Comparison of ENCODE assay signal across 1 cellular context in the genomic region with DNA sequence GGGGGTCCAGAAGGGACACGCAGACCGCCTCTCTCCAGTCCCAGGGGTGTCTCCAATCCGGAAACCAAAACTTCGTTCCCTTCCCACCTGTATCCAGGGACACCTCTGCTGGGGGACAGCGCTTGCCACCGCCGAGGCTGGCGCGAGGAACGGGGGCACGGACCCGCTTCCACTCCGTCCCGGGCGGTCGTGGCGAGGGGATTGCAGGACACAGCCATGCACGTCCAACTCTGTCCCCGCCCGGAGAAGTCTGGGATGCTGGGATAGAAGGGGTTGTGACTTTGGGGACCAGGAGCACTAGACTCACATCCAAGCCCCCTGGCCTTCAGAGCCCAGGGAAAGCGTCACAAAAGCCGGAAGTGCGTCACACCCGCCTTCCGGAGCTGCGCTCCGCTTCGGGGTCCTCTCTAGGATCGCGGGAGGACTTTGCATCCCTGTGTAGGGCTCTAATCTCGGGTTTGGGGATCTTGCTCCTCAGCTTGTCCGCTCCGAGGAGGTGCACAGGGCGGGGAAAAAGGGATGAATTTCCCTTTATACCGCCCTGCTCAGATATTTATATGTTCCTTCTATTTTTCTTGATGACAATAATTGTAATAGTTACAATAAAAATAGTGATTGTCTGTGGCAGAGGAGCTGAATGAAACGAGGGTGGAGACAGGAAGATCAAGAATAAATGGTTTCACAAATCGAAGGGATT.
TF ChIP-seq lines count a peak whose summit lies in the region.

TSS of gene FAM200A (minus strand) at position 348 of the 697 bp plus-strand sequence. CDS start 3,707 bp downstream, outside the sequence.

TF ChIP-seq in K562, 482 proteins besides CTCF, POLR2A, EP300 and RAD21 (continued from another document and continues in another):
- no peak for TF ChIP-seq ZNF318 (IDR thresholded peaks at IDR 0.05; ENCODE audit: borderline replicate concordance in 1 of 2, low read depth in 1 of 2)
- no peak for TF ChIP-seq CHCHD3 (CRISPR knock-in tag; IDR thresholded peaks at IDR 0.05)
- TF ChIP-seq BDP1 (IDR thresholded peaks at IDR 0.05; ENCODE audit: insufficient read depth, insufficient read length) = no peak
- no peak for TF ChIP-seq BACH1 (tag; IDR thresholded peaks at IDR 0.05)
- no peak for TF ChIP-seq TSC22D4 (tag; IDR thresholded peaks at IDR 0.05)
- TF ChIP-seq CXXC5 (CRISPR knock-in tag; IDR thresholded peaks at IDR 0.05) = peak; percentile 87
- peak; percentile 86 for TF ChIP-seq ZNF511 (CRISPR knock-in tag; IDR thresholded peaks at IDR 0.05)
- TF ChIP-seq BRD4 (IDR thresholded peaks at IDR 0.05) = no peak
- TF ChIP-seq DEAF1 (CRISPR knock-in tag; IDR thresholded peaks at IDR 0.05) = no peak
- TF ChIP-seq SRSF1 (IDR thresholded peaks at IDR 0.05; ENCODE audit: low read depth, low read length) = no peak
- TF ChIP-seq, protein P1, sequence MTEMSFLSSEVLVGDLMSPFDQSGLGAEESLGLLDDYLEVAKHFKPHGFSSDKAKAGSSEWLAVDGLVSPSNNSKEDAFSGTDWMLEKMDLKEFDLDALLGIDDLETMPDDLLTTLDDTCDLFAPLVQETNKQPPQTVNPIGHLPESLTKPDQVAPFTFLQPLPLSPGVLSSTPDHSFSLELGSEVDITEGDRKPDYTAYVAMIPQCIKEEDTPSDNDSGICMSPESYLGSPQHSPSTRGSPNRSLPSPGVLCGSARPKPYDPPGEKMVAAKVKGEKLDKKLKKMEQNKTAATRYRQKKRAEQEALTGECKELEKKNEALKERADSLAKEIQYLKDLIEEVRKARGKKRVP (CRISPR knock-in tag; IDR thresholded peaks at IDR 0.05) = no peak
- TF ChIP-seq KLF10 (CRISPR knock-in tag; IDR thresholded peaks at IDR 0.05) = no peak
- TF ChIP-seq SRSF9 (IDR thresholded peaks at IDR 0.05; ENCODE audit: borderline replicate concordance, low read depth, low read length) = no peak
- TF ChIP-seq ZNF551 (CRISPR knock-in tag; IDR thresholded peaks at IDR 0.05) = no peak
- TF ChIP-seq RBM25 (IDR thresholded peaks at IDR 0.05; ENCODE audit: low read depth, low read length, severe bottlenecking) = no peak
- TF ChIP-seq ZBTB34 (CRISPR knock-in tag; IDR thresholded peaks at IDR 0.05) = no peak
- TF ChIP-seq PYGO2 (tag; IDR thresholded peaks at IDR 0.05) = no peak
- no peak for TF ChIP-seq FOXJ2 (tag; IDR thresholded peaks at IDR 0.05)
- no peak for TF ChIP-seq GATAD2A (IDR thresholded peaks at IDR 0.05)
- peak; percentile 90 for TF ChIP-seq ELF1 (tag; IDR thresholded peaks at IDR 0.05)
- peak; percentile 76 for TF ChIP-seq TAF9B (IDR thresholded peaks at IDR 0.05; ENCODE audit: partially characterized antibody)
- no peak for TF ChIP-seq ZSCAN32 (CRISPR knock-in tag; IDR thresholded peaks at IDR 0.05)
- peak; percentile 92 for TF ChIP-seq PHF20 (IDR thresholded peaks at IDR 0.05; ENCODE audit: partially characterized antibody)
- no peak for TF ChIP-seq HDGF (IDR thresholded peaks at IDR 0.05)
- TF ChIP-seq SMARCA5 (IDR thresholded peaks at IDR 0.05) = no peak
- TF ChIP-seq HOXB6 (CRISPR knock-in tag; IDR thresholded peaks at IDR 0.05; ENCODE audit: borderline replicate concordance) = no peak
- TF ChIP-seq ZZZ3 (IDR thresholded peaks at IDR 0.05) = peak; percentile 90
- peak; percentile 75 for TF ChIP-seq SAP30 (IDR thresholded peaks at IDR 0.05; ENCODE audit: borderline replicate concordance, insufficient read depth, low read depth, low read length, poor library complexity, severe bottlenecking)
- TF ChIP-seq ZNF589 (CRISPR knock-in tag; IDR thresholded peaks at IDR 0.05; ENCODE audit: low read depth) = no peak
- TF ChIP-seq RBBP5 (IDR thresholded peaks at IDR 0.05; ENCODE audit: borderline replicate concordance, insufficient read depth, low read length, poor library complexity, severe bottlenecking) = peak; percentile 94
- TF ChIP-seq, protein P2, sequence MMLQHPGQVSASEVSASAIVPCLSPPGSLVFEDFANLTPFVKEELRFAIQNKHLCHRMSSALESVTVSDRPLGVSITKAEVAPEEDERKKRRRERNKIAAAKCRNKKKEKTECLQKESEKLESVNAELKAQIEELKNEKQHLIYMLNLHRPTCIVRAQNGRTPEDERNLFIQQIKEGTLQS (IDR thresholded peaks at IDR 0.05) = no peak
- TF ChIP-seq, protein P2 (CRISPR knock-in tag; conservative IDR thresholded peaks at IDR 0.05) = no peak
- TF ChIP-seq POLR3G (IDR thresholded peaks at IDR 0.05; ENCODE audit: extremely low read depth, insufficient read length, insufficient replicate concordance) = no peak
- TF ChIP-seq CC2D1A (IDR thresholded peaks at IDR 0.05) = no peak
- TF ChIP-seq NFE2 (IDR thresholded peaks at IDR 0.05; ENCODE audit: low read depth) = no peak
- no peak for TF ChIP-seq TGIF2 (CRISPR knock-in tag; IDR thresholded peaks at IDR 0.05)
- no peak for TF ChIP-seq TAL1 (IDR thresholded peaks at IDR 0.05)
- no peak for TF ChIP-seq NCOA6 (IDR thresholded peaks at IDR 0.05)
- no peak for TF ChIP-seq ZNF212 (CRISPR knock-in tag; IDR thresholded peaks at IDR 0.05)
- TF ChIP-seq NCOA2 (IDR thresholded peaks at IDR 0.05; ENCODE audit: partially characterized antibody in 2 of 2) = no peak
- TF ChIP-seq, protein P3, sequence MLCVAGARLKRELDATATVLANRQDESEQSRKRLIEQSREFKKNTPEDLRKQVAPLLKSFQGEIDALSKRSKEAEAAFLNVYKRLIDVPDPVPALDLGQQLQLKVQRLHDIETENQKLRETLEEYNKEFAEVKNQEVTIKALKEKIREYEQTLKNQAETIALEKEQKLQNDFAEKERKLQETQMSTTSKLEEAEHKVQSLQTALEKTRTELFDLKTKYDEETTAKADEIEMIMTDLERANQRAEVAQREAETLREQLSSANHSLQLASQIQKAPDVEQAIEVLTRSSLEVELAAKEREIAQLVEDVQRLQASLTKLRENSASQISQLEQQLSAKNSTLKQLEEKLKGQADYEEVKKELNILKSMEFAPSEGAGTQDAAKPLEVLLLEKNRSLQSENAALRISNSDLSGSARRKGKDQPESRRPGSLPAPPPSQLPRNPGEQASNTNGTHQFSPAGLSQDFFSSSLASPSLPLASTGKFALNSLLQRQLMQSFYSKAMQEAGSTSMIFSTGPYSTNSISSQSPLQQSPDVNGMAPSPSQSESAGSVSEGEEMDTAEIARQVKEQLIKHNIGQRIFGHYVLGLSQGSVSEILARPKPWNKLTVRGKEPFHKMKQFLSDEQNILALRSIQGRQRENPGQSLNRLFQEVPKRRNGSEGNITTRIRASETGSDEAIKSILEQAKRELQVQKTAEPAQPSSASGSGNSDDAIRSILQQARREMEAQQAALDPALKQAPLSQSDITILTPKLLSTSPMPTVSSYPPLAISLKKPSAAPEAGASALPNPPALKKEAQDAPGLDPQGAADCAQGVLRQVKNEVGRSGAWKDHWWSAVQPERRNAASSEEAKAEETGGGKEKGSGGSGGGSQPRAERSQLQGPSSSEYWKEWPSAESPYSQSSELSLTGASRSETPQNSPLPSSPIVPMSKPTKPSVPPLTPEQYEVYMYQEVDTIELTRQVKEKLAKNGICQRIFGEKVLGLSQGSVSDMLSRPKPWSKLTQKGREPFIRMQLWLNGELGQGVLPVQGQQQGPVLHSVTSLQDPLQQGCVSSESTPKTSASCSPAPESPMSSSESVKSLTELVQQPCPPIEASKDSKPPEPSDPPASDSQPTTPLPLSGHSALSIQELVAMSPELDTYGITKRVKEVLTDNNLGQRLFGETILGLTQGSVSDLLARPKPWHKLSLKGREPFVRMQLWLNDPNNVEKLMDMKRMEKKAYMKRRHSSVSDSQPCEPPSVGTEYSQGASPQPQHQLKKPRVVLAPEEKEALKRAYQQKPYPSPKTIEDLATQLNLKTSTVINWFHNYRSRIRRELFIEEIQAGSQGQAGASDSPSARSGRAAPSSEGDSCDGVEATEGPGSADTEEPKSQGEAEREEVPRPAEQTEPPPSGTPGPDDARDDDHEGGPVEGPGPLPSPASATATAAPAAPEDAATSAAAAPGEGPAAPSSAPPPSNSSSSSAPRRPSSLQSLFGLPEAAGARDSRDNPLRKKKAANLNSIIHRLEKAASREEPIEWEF (CRISPR knock-in tag; IDR thresholded peaks at IDR 0.05) = no peak
- no peak for TF ChIP-seq HLTF (IDR thresholded peaks at IDR 0.05)
- no peak; the same call in none of the 2 replicates for TF ChIP-seq FOSL1 (tag; conservative IDR thresholded peaks at IDR 0.05)
- 0 out of 4 replicates have a peak, but pooled peaks have one; percentile 32 to 49 for TF ChIP-seq FOXK2 (conservative IDR thresholded peaks at IDR 0.05 in 1 of 2, IDR thresholded peaks at IDR 0.05 in 1 of 2; ENCODE audit: low read depth in 2 of 2)
- TF ChIP-seq ZSCAN29 (IDR thresholded peaks at IDR 0.05) = no peak
- no peak for TF ChIP-seq TFAM (CRISPR knock-in tag; conservative IDR thresholded peaks at IDR 0.05)
- TF ChIP-seq DMBX1 (CRISPR knock-in tag; IDR thresholded peaks at IDR 0.05; ENCODE audit: borderline replicate concordance) = no peak
- TF ChIP-seq MYNN (IDR thresholded peaks at IDR 0.05) = no peak; the same call in 1 of the 2 replicates
- TF ChIP-seq MYNN (CRISPR knock-in tag; IDR thresholded peaks at IDR 0.05) = no peak
- TF ChIP-seq LCOR (CRISPR knock-in tag; IDR thresholded peaks at IDR 0.05) = 0 out of 2 replicates have a peak, but pooled peaks have one; percentile 69
